In genomic region chr16:31699601-31700000, GRCh38 we compare ENCODE assay signal across 12 cellular contexts.
A peak's percentile ranks its signal among the peaks of the same experiment; 100 is the strongest.
DNase-seq lines count a peak whose midpoint lies in the region; ATAC-seq and TF ChIP-seq lines count a peak whose summit lies in the region.
"Had no signal": no experiment of that assay in that cellular context is flagged by ENCODE, and none has a peak within 500 bp of the region (broad histone marks: within the 10 kb centered on the region; RNA-seq: fewer than 3 reads in every experiment).

No MANE protein-coding gene starts in this region.

- no peak for TF ChIP-seq CTCF in activated CD8-positive, alpha-beta T cell treated with anti-CD3 and anti-CD28 coated beads for 36 hours (IDR thresholded peaks at IDR 0.05)
- TF ChIP-seq CTCF in natural killer cell (IDR thresholded peaks at IDR 0.05) (no peak), lower leg skin (IDR thresholded peaks at IDR 0.05) (no peak)

- 78 to 82% methylated on average over 7 to 8 of the region's 8 CpGs for WGBS in lower leg skin, 2 donors

- no peak overlapping the region for H3K4me3 ChIP-seq in lower leg skin (ENCODE audit: low read depth, poor library complexity, severe bottlenecking)

- H3K4me1 Mint-ChIP-seq in stimulated activated naive CD8-positive, alpha-beta T cell treated with anti-CD3 and anti-CD28 coated beads, Interleukin-15, Interleukin-2, amounts not matched to agents 100 ng/mL and 50 ng/mL, for 24 hours (ENCODE audit: low read depth): peaks cover 24% of the 10 kb centered on the region
- peaks cover 47% of the 10 kb centered on the region for H3K4me1 Mint-ChIP-seq in stimulated activated naive CD8-positive, alpha-beta T cell treated with anti-CD3 and anti-CD28 coated beads, Interleukin-15, amount 100 ng/mL, for 72 hours
- H3K4me1 Mint-ChIP-seq in activated CD8-positive, alpha-beta T cell treated with anti-CD3 and anti-CD28 coated beads for 36 hours (ENCODE audit: low read depth): peaks cover 25% of the 10 kb centered on the region
- H3K4me1 Mint-ChIP-seq in natural killer cell: peaks cover 23% of the 10 kb centered on the region in 2 donors

- no peak for DNase-seq in stimulated activated naive CD8-positive, alpha-beta T cell treated with anti-CD3 and anti-CD28 coated beads, Interleukin-15, amount 100 ng/mL, for 72 hours
- DNase-seq in activated CD8-positive, alpha-beta T cell treated with anti-CD3 and anti-CD28 coated beads for 36 hours: no peak
- DNase-seq in natural killer cell (no peak), lower leg skin (ENCODE audit: low spot score in 2 of 2) (no peak)
- DNase-seq in activated CD4-positive, CD25-positive, alpha-beta regulatory T cell (lab: John Stamatoyannopoulos, UW): no peak
- no peak for DNase-seq in activated CD8-positive, alpha-beta memory T cell treated with anti-CD3 and anti-CD28 coated beads for 24 hours
- DNase-seq: cortex of kidney, HFFc6 had no signal

- peak overlapping the region; percentile 43 for H3K4me3 Mint-ChIP-seq in stimulated activated naive CD8-positive, alpha-beta T cell treated with anti-CD3 and anti-CD28 coated beads, Interleukin-15, Interleukin-2, amounts not matched to agents 100 ng/mL and 50 ng/mL, for 24 hours
- H3K4me3 Mint-ChIP-seq in stimulated activated naive CD8-positive, alpha-beta T cell treated with anti-CD3 and anti-CD28 coated beads, Interleukin-15, amount 100 ng/mL, for 72 hours: no peak overlapping the region
- peak overlapping the region; percentile 91 for H3K4me3 Mint-ChIP-seq in activated CD8-positive, alpha-beta T cell treated with anti-CD3 and anti-CD28 coated beads for 36 hours
- peak overlapping the region; percentile 92 for H3K4me3 Mint-ChIP-seq in natural killer cell
- H3K4me3 Mint-ChIP-seq: HFFc6 had no signal

- TF ChIP-seq POLR2A in lower leg skin (IDR thresholded peaks at IDR 0.05): no peak

- intact Hi-C loops in activated CD8-positive, alpha-beta T cell treated with anti-CD3 and anti-CD28 coated beads for 36 hours (cut with micrococcal nuclease): no loop called here
- intact Hi-C loops in natural killer cell (cut with micrococcal nuclease) (no loop called here), lower leg skin (cut with DNase I; ENCODE audit: low total_unique reads) (no loop called here)

- no peak for ATAC-seq in stimulated activated naive CD8-positive, alpha-beta T cell treated with anti-CD3 and anti-CD28 coated beads, Interleukin-15, amount 100 ng/mL, for 72 hours
- ATAC-seq in activated CD8-positive, alpha-beta T cell treated with anti-CD3 and anti-CD28 coated beads for 36 hours: no peak
- ATAC-seq in natural killer cell (no peak), HG02588 (IDR thresholded peaks at IDR 0.05; ENCODE audit: unreplicated experiment) (no peak)

- POLR2A ChIA-PET in activated CD8-positive, alpha-beta T cell treated with anti-CD3 and anti-CD28 coated beads for 36 hours (lab: Charles Lee): interaction anchor here (1.4 to 8.0 kb wide), 2 partner anchors 12 to 174 kb away, joined by 7 to 151 read pairs; partner anchors contain the start of gene ZNF267

- peaks cover 3% of the 10 kb centered on the region for H3K27me3 Mint-ChIP-seq in stimulated activated naive CD8-positive, alpha-beta T cell treated with anti-CD3 and anti-CD28 coated beads, Interleukin-15, Interleukin-2, amounts not matched to agents 100 ng/mL and 50 ng/mL, for 24 hours
- H3K27me3 Mint-ChIP-seq in stimulated activated naive CD8-positive, alpha-beta T cell treated with anti-CD3 and anti-CD28 coated beads, Interleukin-15, amount 100 ng/mL, for 72 hours: no peaks in the 10 kb centered on the region
- H3K27me3 Mint-ChIP-seq in activated CD8-positive, alpha-beta T cell treated with anti-CD3 and anti-CD28 coated beads for 36 hours: no peaks in the 10 kb centered on the region
- no peaks in the 10 kb centered on the region for H3K27me3 Mint-ChIP-seq in natural killer cell (ENCODE audit: low read depth in 2 of 2)
- H3K27me3 Mint-ChIP-seq: stimulated activated memory B cell treated with anti-CD40 and anti-IgM and Interleukin-4, amounts not matched to agents 10 μg/mL and 1 μg/mL and 100 μg/mL, for 72 hours had no signal

- no peaks in the 10 kb centered on the region for H3K9me3 Mint-ChIP-seq in stimulated activated naive CD8-positive, alpha-beta T cell treated with anti-CD3 and anti-CD28 coated beads, Interleukin-15, Interleukin-2, amounts not matched to agents 100 ng/mL and 50 ng/mL, for 24 hours
- H3K9me3 Mint-ChIP-seq in stimulated activated naive CD8-positive, alpha-beta T cell treated with anti-CD3 and anti-CD28 coated beads, Interleukin-15, amount 100 ng/mL, for 72 hours: no peaks in the 10 kb centered on the region
- peaks cover 1% of the 10 kb centered on the region for H3K9me3 Mint-ChIP-seq in activated CD8-positive, alpha-beta T cell treated with anti-CD3 and anti-CD28 coated beads for 36 hours
- H3K9me3 Mint-ChIP-seq in natural killer cell: no peaks in the 10 kb centered on the region
- H3K9me3 Mint-ChIP-seq: activated naive CD8-positive, alpha-beta T cell treated with anti-CD3 and anti-CD28 coated beads, Interleukin-2, amount 50 U/mL, for 24 hours; HFFc6; stimulated activated memory B cell treated with anti-CD40 and anti-IgM and Interleukin-4, amounts not matched to agents 10 μg/mL and 1 μg/mL and 100 μg/mL, for 72 hours had no signal

- CTCF ChIA-PET in activated CD8-positive, alpha-beta T cell treated with anti-CD3 and anti-CD28 coated beads for 36 hours (lab: Charles Lee): interaction anchor here (0.8 kb wide), 1 partner anchor 15 kb away, joined by 3 read pairs; no protein-coding TSS in a partner anchor

- H3K27ac Mint-ChIP-seq in stimulated activated naive CD8-positive, alpha-beta T cell treated with anti-CD3 and anti-CD28 coated beads, Interleukin-15, Interleukin-2, amounts not matched to agents 100 ng/mL and 50 ng/mL, for 24 hours: peak overlapping the region; percentile 48
- peak overlapping the region in 1 of 2 donors; percentile 59 for H3K27ac Mint-ChIP-seq in stimulated activated naive CD8-positive, alpha-beta T cell treated with anti-CD3 and anti-CD28 coated beads, Interleukin-15, amount 100 ng/mL, for 72 hours
- H3K27ac Mint-ChIP-seq in activated CD8-positive, alpha-beta T cell treated with anti-CD3 and anti-CD28 coated beads for 36 hours: peak overlapping the region; percentile 20
- peak overlapping the region in 1 of 2 donors; percentile 93 for H3K27ac Mint-ChIP-seq in natural killer cell
- H3K27ac Mint-ChIP-seq: HFFc6 had no signal

- H3K36me3 Mint-ChIP-seq in stimulated activated naive CD8-positive, alpha-beta T cell treated with anti-CD3 and anti-CD28 coated beads, Interleukin-15, Interleukin-2, amounts not matched to agents 100 ng/mL and 50 ng/mL, for 24 hours (ENCODE audit: low read depth): peaks cover 30% of the 10 kb centered on the region
- peaks cover 31% of the 10 kb centered on the region for H3K36me3 Mint-ChIP-seq in activated CD8-positive, alpha-beta T cell treated with anti-CD3 and anti-CD28 coated beads for 36 hours (ENCODE audit: low read depth)
- H3K36me3 Mint-ChIP-seq in natural killer cell: no peaks in the 10 kb centered on the region

Comparison
In these comparisons a context has a peak if more than half of its experiments do, and no peak if none do; other contexts are left out.
1. H3K4me3 Mint-ChIP-seq: peak in stimulated activated naive CD8-positive, alpha-beta T cell treated with anti-CD3 and anti-CD28 coated beads, Interleukin-15, Interleukin-2, amounts not matched to agents 100 ng/mL and 50 ng/mL, for 24 hours (single experiment), activated CD8-positive, alpha-beta T cell treated with anti-CD3 and anti-CD28 coated beads for 36 hours (single experiment) and natural killer cell (single experiment); none in stimulated activated naive CD8-positive, alpha-beta T cell treated with anti-CD3 and anti-CD28 coated beads, Interleukin-15, amount 100 ng/mL, for 72 hours (0 of 2).